Comparison of ENCODE assay signal across 18 cellular contexts in the genomic region with DNA sequence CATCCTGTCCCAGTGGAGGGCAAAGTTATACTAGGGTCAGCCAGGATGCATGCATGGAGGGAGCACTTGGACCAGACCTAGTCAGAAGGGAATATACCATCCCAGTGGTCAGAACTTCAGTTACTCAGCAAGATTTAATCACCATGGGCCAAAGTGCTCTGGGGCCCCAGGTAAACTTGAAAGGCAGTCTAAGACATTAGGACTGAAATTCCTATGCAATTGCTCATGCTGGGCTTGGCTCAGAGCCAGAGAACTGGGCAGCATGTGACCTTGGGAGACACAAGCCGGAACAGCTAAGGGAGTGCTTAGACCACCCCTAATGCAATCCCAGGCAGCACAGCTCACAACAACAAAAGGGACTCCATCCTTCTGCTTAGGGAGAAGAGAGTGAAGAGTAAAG.
DNase-seq lines count a peak whose midpoint lies in the region; ATAC-seq and TF ChIP-seq lines count a peak whose summit lies in the region.
"Had no signal": no experiment of that assay in that cellular context is flagged by ENCODE, and none has a peak within 500 bp of the region (broad histone marks: within the 10 kb centered on the region; RNA-seq: fewer than 3 reads in every experiment).

No MANE protein-coding gene starts in this region.

- H3K79me2 ChIP-seq in mammary epithelial cell (ENCODE audit: insufficient read depth, low read length): no peaks in the 10 kb centered on the region

- no peaks in the 10 kb centered on the region for H3K27me3 ChIP-seq in mammary epithelial cell (ENCODE audit: insufficient read depth, low read length)
- no peaks in the 10 kb centered on the region for H3K27me3 ChIP-seq in CD4-positive, alpha-beta T cell (ENCODE audit: control insufficient read depth, insufficient read depth, low read length)
- H3K27me3 ChIP-seq: stomach had no signal

- ATAC-seq in CD4-positive, alpha-beta T cell (ENCODE audit: poor library complexity): no peak
- ATAC-seq in HG03469 (IDR thresholded peaks at IDR 0.05; ENCODE audit: unreplicated experiment): no peak
- no peak for ATAC-seq in activated T-helper 17 cell treated with anti-CD3 and anti-CD28 coated beads, Interleukin-2, amount 50 U/mL, for 72 hours (replicated peaks)
- ATAC-seq: activated CD4-positive, alpha-beta T cell treated with anti-CD3 and anti-CD28 coated beads for 36 hours; activated naive CD4-positive, alpha-beta T cell treated with anti-CD3 and anti-CD28 coated beads, Interleukin-2, amount 50 U/mL, for 72 hours had no signal

- no peaks in the 10 kb centered on the region for H4K20me1 ChIP-seq in mammary epithelial cell (ENCODE audit: insufficient read depth, low read length)

- POLR2A ChIA-PET in CD4-positive, alpha-beta T cell (lab: Charles Lee): no interaction called here

- no peaks in the 10 kb centered on the region for H3K36me3 Mint-ChIP-seq in CD4-positive, alpha-beta T cell (ENCODE audit: low read depth)
- H3K36me3 Mint-ChIP-seq in activated T-helper 17 cell treated with anti-CD3 and anti-CD28 coated beads, Interleukin-2, amount 50 U/mL, for 72 hours (ENCODE audit: low read depth): no peaks in the 10 kb centered on the region

- H3K4me3 Mint-ChIP-seq in CD4-positive, alpha-beta T cell: no peak overlapping the region
- no peak overlapping the region for H3K4me3 Mint-ChIP-seq in activated T-helper 17 cell treated with anti-CD3 and anti-CD28 coated beads, Interleukin-2, amount 50 U/mL, for 72 hours
- H3K4me3 Mint-ChIP-seq: activated CD4-positive, alpha-beta T cell treated with anti-CD3 and anti-CD28 coated beads for 36 hours; central memory CD8-positive, alpha-beta T cell; nephron; T-helper 2 cell treated with Interferon-gamma antibody and Interleukin-4, amounts not matched to agents 5 μg/mL and 100 μg/mL, for 36 hours had no signal

- intact Hi-C loops in mammary epithelial cell (cut with micrococcal nuclease): no loop called here
- intact Hi-C loops in CD4-positive, alpha-beta T cell (cut with DNase I, micrococcal nuclease): no loop called here

- no peak overlapping the region for H3K4me3 ChIP-seq in mammary epithelial cell (replicated peaks in 1 of 3; ENCODE audit: insufficient read depth in 1 of 3, low read depth in 2 of 3, low read length in 3 of 3)
- H3K4me3 ChIP-seq: stomach had no signal

- H3K27ac ChIP-seq in mammary epithelial cell (ENCODE audit: insufficient read depth, low read depth, low read length): no peak overlapping the region
- H3K27ac ChIP-seq in CD4-positive, alpha-beta T cell (ENCODE audit: low read depth, low read length): no peak overlapping the region
- H3K27ac ChIP-seq: stomach had no signal

- no peaks in the 10 kb centered on the region for H3K4me1 ChIP-seq in mammary epithelial cell (ENCODE audit: insufficient read depth, low read length)
- H3K4me1 ChIP-seq: stomach had no signal

- dilution Hi-C loops in mammary epithelial cell (cut with HindIII; ENCODE audit: low sequenced_read_pairs): no loop called here

- in situ Hi-C loops in mammary epithelial cell (cut with MboI; ENCODE audit: low sequenced_read_pairs in 2 of 2): no loop called here

- TF ChIP-seq CTCF in mammary epithelial cell (conservative IDR thresholded peaks at IDR 0.05 in 1 of 2, IDR thresholded peaks at IDR 0.05 in 1 of 2; ENCODE audit: extremely low read depth in 1 of 2, insufficient read depth in 1 of 2, low read depth in 1 of 2, low read length in 2 of 2): no peak
- no peak for TF ChIP-seq CTCF in CD4-positive, alpha-beta T cell (IDR thresholded peaks at IDR 0.05)

- H3K9me3 ChIP-seq in mammary epithelial cell (replicated peaks; ENCODE audit: insufficient read depth, low read length): no peaks in the 10 kb centered on the region
- H3K9me3 ChIP-seq in CD4-positive, alpha-beta T cell (ENCODE audit: control insufficient read depth, low read length): no peaks in the 10 kb centered on the region

- WGBS in mammary epithelial cell (ENCODE audit: low coverage, missing lambda C conversion rate): 17% methylated on average over 1 of the region's 1 CpG

- H3K27ac Mint-ChIP-seq in CD4-positive, alpha-beta T cell: no peak overlapping the region
- no peak overlapping the region for H3K27ac Mint-ChIP-seq in activated T-helper 17 cell treated with anti-CD3 and anti-CD28 coated beads, Interleukin-2, amount 50 U/mL, for 72 hours
- H3K27ac Mint-ChIP-seq: activated CD4-positive, alpha-beta T cell treated with anti-CD3 and anti-CD28 coated beads for 36 hours; activated naive CD4-positive, alpha-beta T cell treated with anti-CD3 and anti-CD28 coated beads, Interleukin-2, amount 50 U/mL, for 72 hours; T-helper 2 cell treated with Interferon-gamma antibody and Interleukin-4, amounts not matched to agents 5 μg/mL and 100 μg/mL, for 36 hours had no signal

- H3K27me3 Mint-ChIP-seq in CD4-positive, alpha-beta T cell: no peaks in the 10 kb centered on the region
- no peaks in the 10 kb centered on the region for H3K27me3 Mint-ChIP-seq in activated T-helper 17 cell treated with anti-CD3 and anti-CD28 coated beads, Interleukin-2, amount 50 U/mL, for 72 hours
- H3K27me3 Mint-ChIP-seq: activated CD4-positive, alpha-beta T cell treated with anti-CD3 and anti-CD28 coated beads for 36 hours; central memory CD8-positive, alpha-beta T cell had no signal

- no peaks in the 10 kb centered on the region for H3K36me3 ChIP-seq in mammary epithelial cell (ENCODE audit: insufficient read depth, low read length)
- H3K36me3 ChIP-seq: stomach had no signal

- no peak overlapping the region for H3K4me2 ChIP-seq in mammary epithelial cell (ENCODE audit: insufficient read depth, low read depth, low read length)

- BruUV-seq in mammary epithelial cell (replicated peaks; lab: Mats Ljungman, UMichigan): no TSS peak

- no peaks in the 10 kb centered on the region for H3K4me1 Mint-ChIP-seq in CD4-positive, alpha-beta T cell (ENCODE audit: low read depth)
- H3K4me1 Mint-ChIP-seq in activated T-helper 17 cell treated with anti-CD3 and anti-CD28 coated beads, Interleukin-2, amount 50 U/mL, for 72 hours: no peaks in the 10 kb centered on the region
- H3K4me1 Mint-ChIP-seq: activated CD4-positive, alpha-beta T cell treated with anti-CD3 and anti-CD28 coated beads for 36 hours; central memory CD8-positive, alpha-beta T cell; nephron had no signal

- CTCF ChIA-PET in mammary epithelial cell (lab: Charles Lee; ENCODE audit: low non-redundant PET): no interaction called here
- CTCF ChIA-PET in CD4-positive, alpha-beta T cell (lab: Charles Lee): no interaction called here

- peak; percentile 8 for DNase-seq in EL
- DNase-seq in LoVo (ENCODE audit: low spot score): peak; percentile 1
- peak; percentile 2 for DNase-seq in mammary epithelial cell
- peak; percentile 94 for DNase-seq in kidney tubule cell (ENCODE audit: low spot score)
- DNase-seq in CD4-positive, alpha-beta T cell: no peak
- no peak for DNase-seq in NCI-H2196 treated with DMSO at 0.1 percent for 48 hours (lab: John Stamatoyannopoulos, UW; ENCODE audit: unreplicated experiment)
- DNase-seq: activated CD4-positive, alpha-beta T cell treated with anti-CD3 and anti-CD28 coated beads for 36 hours; effector memory CD4-positive, alpha-beta T cell; foreskin fibroblast; mesenchymal stem cell; Right ventricle myocardium superior; stomach had no signal

- H2AFZ ChIP-seq in mammary epithelial cell (ENCODE audit: low read depth, low read length): peak overlapping the region; percentile 4

- no peak overlapping the region for H3K9ac ChIP-seq in mammary epithelial cell (ENCODE audit: insufficient read depth, low read length)

- H3K9me3 Mint-ChIP-seq in CD4-positive, alpha-beta T cell: peaks cover 4% of the 10 kb centered on the region
- peaks cover 18% of the 10 kb centered on the region for H3K9me3 Mint-ChIP-seq in activated T-helper 17 cell treated with anti-CD3 and anti-CD28 coated beads, Interleukin-2, amount 50 U/mL, for 72 hours

Comparison
In these comparisons a context has a peak if more than half of its experiments do, and no peak if none do; other contexts are left out.
1. DNase-seq: peak in EL (single experiment), LoVo (single experiment), mammary epithelial cell (single experiment) and kidney tubule cell (single experiment); none in CD4-positive, alpha-beta T cell (0 of 10) and NCI-H2196 treated with DMSO at 0.1 percent for 48 hours (single experiment).